ENCODE assay signal across 8 cellular contexts in the genomic region with DNA sequence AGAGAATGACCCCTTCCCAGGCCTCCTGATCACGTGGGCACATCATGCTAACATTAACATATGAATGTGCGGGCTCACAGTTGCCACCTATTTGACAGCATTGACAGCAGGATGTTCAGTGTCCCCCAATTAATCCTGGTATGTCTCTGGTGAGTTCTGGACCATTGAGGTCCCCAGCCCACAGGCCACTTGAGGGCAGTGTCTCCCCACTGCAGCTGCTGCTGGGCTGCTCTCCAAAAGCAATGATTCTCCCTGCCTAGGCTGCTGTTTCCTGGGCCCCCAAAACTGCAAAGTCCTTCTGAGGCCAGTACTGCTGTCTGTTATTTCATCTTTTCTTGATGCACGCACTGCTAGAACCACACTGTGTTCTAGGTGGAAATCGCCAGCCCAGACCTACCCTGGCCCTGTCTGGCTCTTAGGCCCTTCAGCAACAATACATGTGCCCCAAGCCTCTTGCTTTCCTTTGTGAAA. TPM values are rescaled to one million over a fixed set of nuclear protein-coding genes. Genes with fewer than 3 reads are reported as not detected.
DNase-seq lines count a peak whose midpoint lies in the region; TF ChIP-seq lines count a peak whose summit lies in the region.

No MANE protein-coding gene starts in this region.

- H4K20me1 ChIP-seq in neural cell (ENCODE audit: insufficient read depth): no peaks in the 10 kb centered on the region

- H3K4me3 ChIP-seq in neural cell (ENCODE audit: low read length) (no peak overlapping the region), suprapubic skin (no peak overlapping the region)

- no peak overlapping the region for H3K9ac ChIP-seq in neural cell (ENCODE audit: low read length)

- no peaks in the 10 kb centered on the region for H3K79me2 ChIP-seq in neural cell (replicated peaks; ENCODE audit: insufficient read depth, low read length)

- TF ChIP-seq CTCF in neural cell (IDR thresholded peaks at IDR 0.05; ENCODE audit: poor library complexity, severe bottlenecking) (peak; percentile 67), suprapubic skin (IDR thresholded peaks at IDR 0.05) (peak in 1 of 2 donors; percentile 36)

- 60% methylated on average over 4 of the region's 4 CpGs for WGBS in suprapubic skin

- H3K27ac ChIP-seq in neural cell (ENCODE audit: low read length) (no peak overlapping the region), suprapubic skin (no peak overlapping the region)

- no peaks in the 10 kb centered on the region for H3K4me1 Mint-ChIP-seq in activated CD4-positive, alpha-beta memory T cell treated with anti-CD3 and anti-CD28 coated beads for 36 hours (ENCODE audit: low read depth)
- H3K4me1 Mint-ChIP-seq in activated CD4-positive, alpha-beta memory T cell treated with anti-CD3 and anti-CD28 coated beads, Interleukin-2, amount 10 ng/mL, durations not matched to agents 7 days and 5 days: no peaks in the 10 kb centered on the region

- TF ChIP-seq POLR2A in erythroblast (IDR thresholded peaks at IDR 0.05; ENCODE audit: low read length) (no peak), suprapubic skin (IDR thresholded peaks at IDR 0.05) (no peak)

- H3K9me3 ChIP-seq in neural cell (ENCODE audit: low read length): no peaks in the 10 kb centered on the region
- no peaks in the 10 kb centered on the region for H3K9me3 ChIP-seq in suprapubic skin

- H3K4me2 ChIP-seq in neural cell (ENCODE audit: low read length): no peak overlapping the region

- H3K27me3 ChIP-seq in neural cell (ENCODE audit: insufficient read depth, low read depth, low read length) (no peaks in the 10 kb centered on the region), suprapubic skin (no peaks in the 10 kb centered on the region)

- no peaks in the 10 kb centered on the region for H3F3A ChIP-seq in neural cell (ENCODE audit: insufficient read depth, low read length, poor library complexity, severe bottlenecking)

- no peak for TF ChIP-seq EP300 in neural cell (conservative IDR thresholded peaks at IDR 0.05; ENCODE audit: poor library complexity, severe bottlenecking)
- no peak for TF ChIP-seq EP300 in suprapubic skin (IDR thresholded peaks at IDR 0.05)

- H3K36me3 ChIP-seq in neural cell (ENCODE audit: insufficient read depth, low read length) (no peaks in the 10 kb centered on the region), suprapubic skin (no peaks in the 10 kb centered on the region)

- TF ChIP-seq RAD21 in neural cell (conservative IDR thresholded peaks at IDR 0.05): peak; percentile 75

- intact Hi-C loops in activated CD4-positive, alpha-beta memory T cell treated with anti-CD3 and anti-CD28 coated beads for 36 hours (cut with micrococcal nuclease): no loop called here

- H2AFZ ChIP-seq in neural cell (ENCODE audit: low read depth, low read length): no peak overlapping the region

- H3K4me3 Mint-ChIP-seq in activated CD4-positive, alpha-beta memory T cell treated with anti-CD3 and anti-CD28 coated beads for 36 hours: no peak overlapping the region
- H3K4me3 Mint-ChIP-seq in activated CD4-positive, alpha-beta memory T cell treated with anti-CD3 and anti-CD28 coated beads, Interleukin-2, amount 10 ng/mL, durations not matched to agents 7 days and 5 days: no peak overlapping the region

- H3K27ac Mint-ChIP-seq in activated CD4-positive, alpha-beta memory T cell treated with anti-CD3 and anti-CD28 coated beads for 36 hours: no peak overlapping the region
- H3K27ac Mint-ChIP-seq in activated CD4-positive, alpha-beta memory T cell treated with anti-CD3 and anti-CD28 coated beads, Interleukin-2, amount 10 ng/mL, durations not matched to agents 7 days and 5 days: no peak overlapping the region

- H3K27me3 Mint-ChIP-seq in activated CD4-positive, alpha-beta memory T cell treated with anti-CD3 and anti-CD28 coated beads for 36 hours: peaks cover 13% of the 10 kb centered on the region
- no peaks in the 10 kb centered on the region for H3K27me3 Mint-ChIP-seq in activated CD4-positive, alpha-beta memory T cell treated with anti-CD3 and anti-CD28 coated beads, Interleukin-2, amount 10 ng/mL, durations not matched to agents 7 days and 5 days

- no peaks in the 10 kb centered on the region for H3K9me2 ChIP-seq in neural cell (ENCODE audit: insufficient read depth, low read length)

- CTCF ChIA-PET in activated CD4-positive, alpha-beta memory T cell treated with anti-CD3 and anti-CD28 coated beads for 36 hours (lab: Charles Lee): no interaction called here
- CTCF ChIA-PET in activated CD4-positive, alpha-beta memory T cell treated with anti-CD3 and anti-CD28 coated beads, Interleukin-2, amount 10 ng/mL, durations not matched to agents 7 days and 5 days (lab: Charles Lee): no interaction called here

- peak; percentile 10 for DNase-seq in activated CD4-positive, alpha-beta memory T cell treated with anti-CD3 and anti-CD28 coated beads for 36 hours
- no peak for DNase-seq in activated CD4-positive, alpha-beta memory T cell treated with anti-CD3 and anti-CD28 coated beads, Interleukin-2, amount 10 ng/mL, durations not matched to agents 7 days and 5 days
- DNase-seq in NCI-H82 (lab: John Stamatoyannopoulos, UW): peak; percentile 79
- peak; percentile 24 to 42 for DNase-seq in erythroblast (lab: John Stamatoyannopoulos, UW)
- no peak for DNase-seq in NCI-H1694 (lab: John Stamatoyannopoulos, UW)
- no peak for DNase-seq in suprapubic skin (ENCODE audit: low spot score in 2 of 2)
- DNase-seq in activated gamma-delta T cell (lab: John Stamatoyannopoulos, UW): no peak

- H3K9me3 Mint-ChIP-seq in activated CD4-positive, alpha-beta memory T cell treated with anti-CD3 and anti-CD28 coated beads for 36 hours: no peaks in the 10 kb centered on the region
- H3K9me3 Mint-ChIP-seq in activated CD4-positive, alpha-beta memory T cell treated with anti-CD3 and anti-CD28 coated beads, Interleukin-2, amount 10 ng/mL, durations not matched to agents 7 days and 5 days: no peaks in the 10 kb centered on the region

- POLR2A ChIA-PET in activated CD4-positive, alpha-beta memory T cell treated with anti-CD3 and anti-CD28 coated beads for 36 hours (lab: Charles Lee): no interaction called here
- POLR2A ChIA-PET in activated CD4-positive, alpha-beta memory T cell treated with anti-CD3 and anti-CD28 coated beads, Interleukin-2, amount 10 ng/mL, durations not matched to agents 7 days and 5 days (lab: Charles Lee): no interaction called here

- no peaks in the 10 kb centered on the region for H3K4me1 ChIP-seq in suprapubic skin

- H3K36me3 Mint-ChIP-seq in activated CD4-positive, alpha-beta memory T cell treated with anti-CD3 and anti-CD28 coated beads for 36 hours: no peaks in the 10 kb centered on the region
- H3K36me3 Mint-ChIP-seq in activated CD4-positive, alpha-beta memory T cell treated with anti-CD3 and anti-CD28 coated beads, Interleukin-2, amount 10 ng/mL, durations not matched to agents 7 days and 5 days (ENCODE audit: low read depth): no peaks in the 10 kb centered on the region

TF ChIP-seq in neural cell, 6 proteins besides CTCF, POLR2A, EP300 and RAD21:
- TF ChIP-seq SMC3 (conservative IDR thresholded peaks at IDR 0.05; ENCODE audit: poor library complexity): peak; percentile 69
- no peak for TF ChIP-seq TAF1 (IDR thresholded peaks at IDR 0.05; ENCODE audit: low read depth)
- TF ChIP-seq, protein P1, sequence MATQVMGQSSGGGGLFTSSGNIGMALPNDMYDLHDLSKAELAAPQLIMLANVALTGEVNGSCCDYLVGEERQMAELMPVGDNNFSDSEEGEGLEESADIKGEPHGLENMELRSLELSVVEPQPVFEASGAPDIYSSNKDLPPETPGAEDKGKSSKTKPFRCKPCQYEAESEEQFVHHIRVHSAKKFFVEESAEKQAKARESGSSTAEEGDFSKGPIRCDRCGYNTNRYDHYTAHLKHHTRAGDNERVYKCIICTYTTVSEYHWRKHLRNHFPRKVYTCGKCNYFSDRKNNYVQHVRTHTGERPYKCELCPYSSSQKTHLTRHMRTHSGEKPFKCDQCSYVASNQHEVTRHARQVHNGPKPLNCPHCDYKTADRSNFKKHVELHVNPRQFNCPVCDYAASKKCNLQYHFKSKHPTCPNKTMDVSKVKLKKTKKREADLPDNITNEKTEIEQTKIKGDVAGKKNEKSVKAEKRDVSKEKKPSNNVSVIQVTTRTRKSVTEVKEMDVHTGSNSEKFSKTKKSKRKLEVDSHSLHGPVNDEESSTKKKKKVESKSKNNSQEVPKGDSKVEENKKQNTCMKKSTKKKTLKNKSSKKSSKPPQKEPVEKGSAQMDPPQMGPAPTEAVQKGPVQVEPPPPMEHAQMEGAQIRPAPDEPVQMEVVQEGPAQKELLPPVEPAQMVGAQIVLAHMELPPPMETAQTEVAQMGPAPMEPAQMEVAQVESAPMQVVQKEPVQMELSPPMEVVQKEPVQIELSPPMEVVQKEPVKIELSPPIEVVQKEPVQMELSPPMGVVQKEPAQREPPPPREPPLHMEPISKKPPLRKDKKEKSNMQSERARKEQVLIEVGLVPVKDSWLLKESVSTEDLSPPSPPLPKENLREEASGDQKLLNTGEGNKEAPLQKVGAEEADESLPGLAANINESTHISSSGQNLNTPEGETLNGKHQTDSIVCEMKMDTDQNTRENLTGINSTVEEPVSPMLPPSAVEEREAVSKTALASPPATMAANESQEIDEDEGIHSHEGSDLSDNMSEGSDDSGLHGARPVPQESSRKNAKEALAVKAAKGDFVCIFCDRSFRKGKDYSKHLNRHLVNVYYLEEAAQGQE (IDR thresholded peaks at IDR 0.05; ENCODE audit: borderline replicate concordance): no peak
- TF ChIP-seq EZH2 (IDR thresholded peaks at IDR 0.05; ENCODE audit: borderline replicate concordance, insufficient read depth, low read length, poor library complexity, severe bottlenecking): no peak
- TF ChIP-seq MXI1 (conservative IDR thresholded peaks at IDR 0.05; ENCODE audit: poor library complexity, severe bottlenecking): no peak
- no peak for TF ChIP-seq POLR2AphosphoS5 (IDR thresholded peaks at IDR 0.05)

RNA-seq across cellular contexts. Expression of gene MAPK4, which starts 52.7 kb away (rescaled TPM):
- total RNA-seq in activated CD4-positive, alpha-beta memory T cell treated with anti-CD3 and anti-CD28 coated beads for 36 hours: not detected
- total RNA-seq in activated CD4-positive, alpha-beta memory T cell treated with anti-CD3 and anti-CD28 coated beads, Interleukin-2, amount 10 ng/mL, durations not matched to agents 7 days and 5 days: not detected
- 12.7 and 16.9 TPM in 2 replicates for polyA plus RNA-seq in neural cell
- polyA minus RNA-seq in neural cell: 46.1 and 48.2 TPM in 2 replicates
- total RNA-seq in suprapubic skin: 1 to 10 TPM; 1.9 to 4.8 (median 2.4) TPM

Comparison
In these comparisons a context has a peak if more than half of its experiments do, and no peak if none do; other contexts are left out.
1. DNase-seq: peak in activated CD4-positive, alpha-beta memory T cell treated with anti-CD3 and anti-CD28 coated beads for 36 hours (single experiment), NCI-H82 (single experiment) and erythroblast (2 of 2); none in activated CD4-positive, alpha-beta memory T cell treated with anti-CD3 and anti-CD28 coated beads, Interleukin-2, amount 10 ng/mL, durations not matched to agents 7 days and 5 days (single experiment), NCI-H1694 (single experiment), suprapubic skin (0 of 2) and activated gamma-delta T cell (single experiment).